Comparison of ENCODE assay signal across 15 cellular contexts in genomic region chr1:31562707-31563360, GRCh38. TPM values are rescaled to one million over a fixed set of nuclear protein-coding genes. Genes with fewer than 3 reads are reported as not detected.
DNase-seq lines count a peak whose midpoint lies in the region; ATAC-seq, FAIRE-seq and TF ChIP-seq lines count a peak whose summit lies in the region.
"Had no signal": no experiment of that assay in that cellular context is flagged by ENCODE, and none has a peak within 500 bp of the region (broad histone marks: within the 10 kb centered on the region; RNA-seq: fewer than 3 reads in every experiment).

No MANE protein-coding gene starts in this region.

- FAIRE-seq in kidney (lab: Jason Lieb, UNC), result no peak

- H3K4ac ChIP-seq in H9 (ENCODE audit: low read depth, low read length), result no peak overlapping the region

- no peak overlapping the region for H4K8ac ChIP-seq in H9 (replicated peaks; ENCODE audit: insufficient read length, low read depth, low read length)

- no peak overlapping the region for H2BK20ac ChIP-seq in H9 (ENCODE audit: low read depth, low read length, poor library complexity, severe bottlenecking)

- no peaks in the 10 kb centered on the region for H4K20me1 ChIP-seq in H9 (ENCODE audit: control insufficient read depth, insufficient read depth, insufficient read length)
- H4K20me1 ChIP-seq in fibroblast of lung (ENCODE audit: control insufficient read depth, extremely low read depth, insufficient read depth, low read length), result no peaks in the 10 kb centered on the region

- intact Hi-C loops in kidney (cut with DNase I), result no loop called here

- no peak overlapping the region for H2AK5ac ChIP-seq in H9 (ENCODE audit: insufficient read length, low read length)

- H3K4me1 ChIP-seq in H9 (ENCODE audit: insufficient read depth, low read length), result peaks cover 5% of the 10 kb centered on the region; the same call in 1 of the 2 replicates
- H3K4me1 ChIP-seq in RWPE2 (ENCODE audit: insufficient read depth, poor library complexity, severe bottlenecking), result peaks cover 16% of the 10 kb centered on the region
- peaks cover 8% of the 10 kb centered on the region for H3K4me1 ChIP-seq in fibroblast of lung (ENCODE audit: control insufficient read depth, extremely low read depth, insufficient read depth, low read length)
- no peaks in the 10 kb centered on the region for H3K4me1 ChIP-seq in kidney (ENCODE audit: control insufficient read depth in 1 of 2, insufficient read depth in 1 of 2, low read depth in 1 of 2, low read length in 2 of 2)

- no peak overlapping the region for H2BK5ac ChIP-seq in H9 (ENCODE audit: insufficient read length, low read length)

- H3K9me3 Mint-ChIP-seq in H9, result peaks cover 0 to 3% of the 10 kb centered on the region in 2 experiments; a peak in 2 of 5 replicates

- H3K79me2 ChIP-seq in H9 (ENCODE audit: insufficient read depth, low read length) (no peaks in the 10 kb centered on the region), fibroblast of lung (ENCODE audit: control insufficient read depth, insufficient read depth, low read length) (no peaks in the 10 kb centered on the region)

- peak overlapping the region; percentile 51; the same call in 1 of the 2 replicates for H3K14ac ChIP-seq in H9 (ENCODE audit: insufficient read depth, low read length)

- WGBS in H9 (ENCODE audit: extremely low coverage, insufficient read length, low lambda C conversion rate), result no CpG with 5 or more reads among the region's 3 CpGs

- no peaks in the 10 kb centered on the region for H3K36me3 ChIP-seq in RWPE2 (ENCODE audit: low read depth)
- H3K36me3 ChIP-seq in fibroblast of lung (ENCODE audit: control insufficient read depth, insufficient read depth, low read length), result no peaks in the 10 kb centered on the region
- H3K36me3 ChIP-seq in kidney (ENCODE audit: control insufficient read depth in 1 of 2, insufficient read depth in 2 of 2, low read length in 2 of 2), result no peaks in the 10 kb centered on the region
- no peaks in the 10 kb centered on the region for H3K36me3 ChIP-seq in brain microvascular endothelial cell (replicated peaks)
- H3K36me3 ChIP-seq: cardiac muscle cell, esophagus squamous epithelium had no signal

- H3K56ac ChIP-seq in H9 (ENCODE audit: insufficient read length, low read depth, low read length), result no peak overlapping the region

- H4K5ac ChIP-seq in H9 (ENCODE audit: insufficient read length, low read depth, low read length), result no peak overlapping the region

- H3K27ac Mint-ChIP-seq in H9, result peak overlapping the region; percentile 7 to 48 (median 13); a peak in 4 of 7 replicates
- H3K27ac Mint-ChIP-seq: CD4-positive, CD25-positive, alpha-beta regulatory T cell; natural killer cell had no signal

- no peak overlapping the region for H2BK15ac ChIP-seq in H9 (ENCODE audit: low read depth, low read length)

- H3K36me3 Mint-ChIP-seq in H9 (ENCODE audit: insufficient read depth in 1 of 3, low read depth in 3 of 3), result no peaks in the 10 kb centered on the region
- H3K36me3 Mint-ChIP-seq: CD4-positive, CD25-positive, alpha-beta regulatory T cell; natural killer cell had no signal

- H3K4me3 ChIP-seq in RWPE2 (ENCODE audit: severe bottlenecking) (no peak overlapping the region), fibroblast of lung (replicated peaks in 1 of 4; ENCODE audit: control extremely low read depth in 1 of 4, insufficient read depth in 1 of 4, low read depth in 3 of 4, low read length in 4 of 4) (no peak overlapping the region), kidney (ENCODE audit: low read length in 2 of 2) (no peak overlapping the region), brain microvascular endothelial cell (ENCODE audit: low read depth, low read length) (no peak overlapping the region)
- H3K4me3 ChIP-seq: cardiac muscle cell, esophagus squamous epithelium had no signal

- peak overlapping the region; percentile 19 for H3K9ac ChIP-seq in H9 (ENCODE audit: extremely low read depth, insufficient read length, low read length)
- H3K9ac ChIP-seq in fibroblast of lung (ENCODE audit: insufficient read depth, low read length), result no peak overlapping the region
- no peak overlapping the region for H3K9ac ChIP-seq in kidney (ENCODE audit: low read length in 2 of 2)

- H3K23ac ChIP-seq in H9 (ENCODE audit: insufficient read length, low read depth, low read length), result no peak overlapping the region

- H3K4me3 Mint-ChIP-seq in H9, result no peak overlapping the region
- H3K4me3 Mint-ChIP-seq: CD4-positive, CD25-positive, alpha-beta regulatory T cell; natural killer cell had no signal

- H3K79me1 ChIP-seq in H9 (ENCODE audit: insufficient read depth, low read depth, low read length, poor library complexity, severe bottlenecking), result no peaks in the 10 kb centered on the region

- H3K27me3 ChIP-seq in H9 (ENCODE audit: insufficient read depth, low read length) (no peaks in the 10 kb centered on the region), RWPE2 (ENCODE audit: insufficient read depth, poor library complexity, severe bottlenecking) (no peaks in the 10 kb centered on the region), fibroblast of lung (ENCODE audit: control insufficient read depth, insufficient read depth, low read length) (no peaks in the 10 kb centered on the region), brain microvascular endothelial cell (replicated peaks) (no peaks in the 10 kb centered on the region)
- H3K27me3 ChIP-seq: cardiac muscle cell had no signal

- H3K23me2 ChIP-seq in H9 (ENCODE audit: insufficient read length, low read depth, low read length, poor library complexity, severe bottlenecking), result no peaks in the 10 kb centered on the region

- peak overlapping the region; percentile 14 for H3K4me2 ChIP-seq in H9 (ENCODE audit: insufficient read depth, insufficient read length, low read length)
- H3K4me2 ChIP-seq in fibroblast of lung (ENCODE audit: extremely low read depth, insufficient read depth, low read length), result peak overlapping the region; percentile 21

- no peak overlapping the region for H2AFZ ChIP-seq in H9 (ENCODE audit: low read length)
- H2AFZ ChIP-seq in fibroblast of lung (ENCODE audit: low read length), result no peak overlapping the region

- in situ Hi-C loops in brain microvascular endothelial cell (cut with HindIII; ENCODE audit: low pct_ligation_motif_present, low sequenced_read_pairs), result no loop called here

- H4K91ac ChIP-seq in H9 (ENCODE audit: insufficient read length, low read depth, low read length), result no peak overlapping the region

- H3K27me3 Mint-ChIP-seq in H9 (ENCODE audit: low read depth), result peaks cover 3% of the 10 kb centered on the region; the same call in 1 of the 2 replicates

- H3K27ac ChIP-seq in H9 (ENCODE audit: insufficient read length, low read depth, low read length), result no peak overlapping the region
- peak overlapping the region; percentile 93 for H3K27ac ChIP-seq in RWPE2 (ENCODE audit: poor library complexity, severe bottlenecking)
- no peak overlapping the region for H3K27ac ChIP-seq in fibroblast of lung (ENCODE audit: insufficient read depth, low read length)
- H3K27ac ChIP-seq in kidney (ENCODE audit: low read depth in 2 of 2, low read length in 2 of 2), result no peak overlapping the region
- no peak overlapping the region for H3K27ac ChIP-seq in brain microvascular endothelial cell
- H3K27ac ChIP-seq: cardiac muscle cell had no signal

- H3K18ac ChIP-seq in H9 (ENCODE audit: insufficient read length, low read depth, low read length), result peak overlapping the region; percentile 75

- no peaks in the 10 kb centered on the region for H3K9me3 ChIP-seq in H9 (ENCODE audit: control insufficient read depth, low read depth, low read length)
- peaks cover 3% of the 10 kb centered on the region for H3K9me3 ChIP-seq in RWPE2 (ENCODE audit: severe bottlenecking)
- no peaks in the 10 kb centered on the region for H3K9me3 ChIP-seq in fibroblast of lung (ENCODE audit: control insufficient read depth, insufficient read depth, low read depth, low read length)
- no peaks in the 10 kb centered on the region for H3K9me3 ChIP-seq in kidney (ENCODE audit: control insufficient read depth in 1 of 2, low read length in 2 of 2)
- H3K9me3 ChIP-seq: esophagus squamous epithelium had no signal

- H3T11ph ChIP-seq in H9 (ENCODE audit: low read length), result peak overlapping the region; percentile 8

- DNase-seq in H9 (peak; percentile 81), RWPE2 (ENCODE audit: low spot score) (no peak), fibroblast of lung (ENCODE audit: low read depth in 2 of 2) (peak in 1 of 2 donors; percentile 51), renal cortical epithelial cell (ENCODE audit: low read depth) (peak; percentile 57), kidney (no peak), brain microvascular endothelial cell (no peak)
- no peak for DNase-seq in activated CD4-positive, CD25-positive, alpha-beta regulatory T cell (lab: John Stamatoyannopoulos, UW)
- DNase-seq: CD4-positive, CD25-positive, alpha-beta regulatory T cell; esophagus squamous epithelium; natural killer cell; NCI-H1694; NCI-H82 had no signal

- no peak for TF ChIP-seq CTCF in H9 (conservative IDR thresholded peaks at IDR 0.05)
- no peak for TF ChIP-seq CTCF in RWPE2 (IDR thresholded peaks at IDR 0.05; ENCODE audit: poor library complexity, severe bottlenecking)
- no peak for TF ChIP-seq CTCF in fibroblast of lung (conservative IDR thresholded peaks at IDR 0.05 in 1 of 2, IDR thresholded peaks at IDR 0.05 in 1 of 2; ENCODE audit: low read depth in 1 of 2, low read length in 2 of 2)
- no peak for TF ChIP-seq CTCF in kidney (IDR thresholded peaks at IDR 0.05; ENCODE audit: borderline replicate concordance, extremely low read depth, insufficient read depth)
- no peak for TF ChIP-seq CTCF in brain microvascular endothelial cell (IDR thresholded peaks at IDR 0.05; ENCODE audit: low read depth, low read length, missing control alignments)

- no peak overlapping the region for H2BK120ac ChIP-seq in H9 (ENCODE audit: low read depth, low read length, poor library complexity, severe bottlenecking)

- H2BK12ac ChIP-seq in H9 (ENCODE audit: insufficient read length, low read depth, low read length), result peak overlapping the region; percentile 67

- ATAC-seq in RWPE2 (ENCODE audit: low read depth), result peak; percentile 95
- ATAC-seq in GM18511 (IDR thresholded peaks at IDR 0.05; ENCODE audit: unreplicated experiment), result no peak
- ATAC-seq: natural killer cell had no signal

- H3K4me1 Mint-ChIP-seq in H9, result peaks cover 19 to 21% of the 10 kb centered on the region in 2 experiments
- H3K4me1 Mint-ChIP-seq: CD4-positive, CD25-positive, alpha-beta regulatory T cell; natural killer cell had no signal

RNA-seq across cellular contexts. Expression of gene TINAGL1, which starts 13.5 kb away (rescaled TPM):
- total RNA-seq in H9 (2021), result 2.5 TPM in 2 replicates
- total RNA-seq in fibroblast of lung, result 3.0 and 3.3 TPM in 2 replicates
- polyA plus RNA-seq in fibroblast of lung, result 2.8 and 92.5 TPM in 2 replicates
- polyA plus RNA-seq in fibroblast of lung (2012), result 3.4 and 96.4 TPM in 2 replicates
- polyA minus RNA-seq in fibroblast of lung (ENCODE audit: low replicate concordance), result 7.9 and 131 TPM in 2 replicates
- total RNA-seq in renal cortical epithelial cell, result 168 and 349 TPM in 2 replicates
- total RNA-seq in kidney, result 246 TPM
- 171 TPM for polyA plus RNA-seq in kidney (ENCODE audit: insufficient read depth, low read depth, low replicate concordance)
- total RNA-seq: CD4-positive, CD25-positive, alpha-beta regulatory T cell; natural killer cell had no signal
- polyA plus RNA-seq: CD4-positive, CD25-positive, alpha-beta regulatory T cell had no signal

RNA-seq across cellular contexts. Expression of gene HCRTR1, which starts 54.7 kb away (rescaled TPM):
- total RNA-seq in H9 (2021), result not detected in 2 replicates
- not detected in 2 replicates for total RNA-seq in fibroblast of lung
- not detected in 2 replicates for polyA plus RNA-seq in fibroblast of lung
- polyA plus RNA-seq in fibroblast of lung (2012), result not detected in 2 replicates
- not detected in 2 replicates for polyA minus RNA-seq in fibroblast of lung (ENCODE audit: low replicate concordance)
- total RNA-seq in renal cortical epithelial cell, result not detected in 2 replicates
- 0.35 TPM for total RNA-seq in kidney
- polyA plus RNA-seq in kidney (ENCODE audit: insufficient read depth, low read depth, low replicate concordance), result not detected
- total RNA-seq: cardiac muscle cell; CD4-positive, CD25-positive, alpha-beta regulatory T cell; natural killer cell; skeletal muscle tissue had no signal
- polyA plus RNA-seq: cardiac muscle cell; CD4-positive, CD25-positive, alpha-beta regulatory T cell had no signal

Comparison
In these comparisons a context has a peak if more than half of its experiments do, and no peak if none do; other contexts are left out.
1. DNase-seq: peak in H9 (single experiment) and renal cortical epithelial cell (single experiment); none in RWPE2 (single experiment), activated CD4-positive, CD25-positive, alpha-beta regulatory T cell (0 of 4), kidney (single experiment) and brain microvascular endothelial cell (single experiment).
2. RNA of gene TINAGL1, which starts 13.5 kb away (total RNA-seq): 246 TPM in kidney (single experiment) and 168 to 349 TPM in renal cortical epithelial cell; 3.0 to 3.3 TPM in fibroblast of lung and 2.5 TPM in H9; every median in the first group is over 10 times any median in the second.